ENCODE assay signal across 24 cellular contexts in genomic region chr10:43775379-43775778, GRCh38.
"Had no signal": no experiment of that assay in that cellular context is flagged by ENCODE, and none has a peak within 500 bp of the region (broad histone marks: within the 10 kb centered on the region; RNA-seq: fewer than 3 reads in every experiment).

No MANE protein-coding gene starts in this region.

- ATAC-seq: activated CD8-positive, alpha-beta T cell treated with anti-CD3 and anti-CD28 coated beads for 36 hours; activated naive CD4-positive, alpha-beta T cell treated with anti-CD3 and anti-CD28 coated beads, Interleukin-2, amount 50 U/mL, for 72 hours; T-helper 17 cell had no signal

- H3K9me3 Mint-ChIP-seq: activated naive CD4-positive, alpha-beta T cell treated with anti-CD3 and anti-CD28 coated beads, Interleukin-2, amount 50 U/mL, for 72 hours; activated T-helper 1 cell treated with anti-CD3 and anti-CD28 coated beads, Interleukin-12 subunit alpha, Interleukin-12 subunit beta, Interleukin-2, Interleukin-4 antibody, amounts not matched to agents 30 ng/mL and 10 ng/mL and 1 ng/mL, durations not matched to agents 14 hours and 24 hours and 36 hours; central memory CD8-positive, alpha-beta T cell had no signal

- H3K27me3 Mint-ChIP-seq: activated naive CD8-positive, alpha-beta T cell treated with anti-CD3 and anti-CD28 coated beads, Interleukin-2, amount 50 U/mL, for 24 hours; brain had no signal

- H3K4me3 Mint-ChIP-seq: activated CD8-positive, alpha-beta T cell treated with anti-CD3 and anti-CD28 coated beads for 36 hours; activated naive CD8-positive, alpha-beta T cell treated with anti-CD3 and anti-CD28 coated beads, Interleukin-2, amount 50 U/mL, for 24 hours; activated T-cell treated with anti-CD3 and anti-CD28 coated beads, Interleukin-2, amount 50 U/mL, for 24 hours; activated T-helper 1 cell treated with anti-CD3 and anti-CD28 coated beads, Interleukin-12 subunit alpha, Interleukin-12 subunit beta, Interleukin-2, Interleukin-4 antibody, amounts not matched to agents 30 ng/mL and 10 ng/mL and 1 ng/mL, durations not matched to agents 14 hours and 24 hours and 36 hours; brain; central memory CD8-positive, alpha-beta T cell; T-helper 17 cell had no signal

- H3K4me1 Mint-ChIP-seq: brain had no signal

- DNase-seq: activated CD4-positive, CD25-positive, alpha-beta regulatory T cell; activated CD8-positive, alpha-beta T cell treated with anti-CD3 and anti-CD28 coated beads for 36 hours; activated effector memory CD4-positive, alpha-beta T cell treated with Interleukin-2 at 50 U/mL for 16 hours; activated naive CD4-positive, alpha-beta T cell treated with Interleukin-2 at 50 U/mL for 16 hours; activated naive CD8-positive, alpha-beta T cell treated with anti-CD3 and anti-CD28 coated beads, Interleukin-2, amount 50 U/mL, for 24 hours; activated T-cell treated with anti-CD3 and anti-CD28 coated beads, Interleukin-2, amount 50 U/mL, for 24 hours; amniotic stem cell; Kasumi-1; NCI-H1105 treated with DMSO at 0.1 percent for 48 hours; NCI-H1436 treated with DMSO at 0.1 percent for 48 hours; NCI-H187 treated with DMSO at 0.1 percent for 48 hours; NCI-H2081 treated with DMSO at 0.1 percent for 48 hours; NCI-H2171; NCI-H2227 treated with DMSO at 0.1 percent for 48 hours; NCI-H446 treated with DMSO at 0.1 percent for 48 hours; NCI-H524 treated with DMSO at 0.1 percent for 48 hours; NCI-H748 treated with DMSO at 0.1 percent for 48 hours; SIG-M5; T-helper 17 cell; T-helper 9 cell had no signal

- H3K27ac Mint-ChIP-seq: activated CD8-positive, alpha-beta T cell treated with anti-CD3 and anti-CD28 coated beads for 36 hours; activated naive CD4-positive, alpha-beta T cell treated with anti-CD3 and anti-CD28 coated beads, Interleukin-2, amount 50 U/mL, for 72 hours; activated naive CD8-positive, alpha-beta T cell treated with anti-CD3 and anti-CD28 coated beads, Interleukin-2, amount 50 U/mL, for 24 hours; activated T-cell treated with anti-CD3 and anti-CD28 coated beads, Interleukin-2, amount 50 U/mL, for 24 hours; activated T-helper 1 cell treated with anti-CD3 and anti-CD28 coated beads, Interleukin-12 subunit alpha, Interleukin-12 subunit beta, Interleukin-2, Interleukin-4 antibody, amounts not matched to agents 30 ng/mL and 10 ng/mL and 1 ng/mL, durations not matched to agents 14 hours and 24 hours and 36 hours; brain; T-helper 17 cell had no signal

- H3K36me3 Mint-ChIP-seq: activated naive CD4-positive, alpha-beta T cell treated with anti-CD3 and anti-CD28 coated beads, Interleukin-2, amount 50 U/mL, for 72 hours; brain had no signal
